Comparison of ENCODE assay signal across 28 cellular contexts in the genomic region with DNA sequence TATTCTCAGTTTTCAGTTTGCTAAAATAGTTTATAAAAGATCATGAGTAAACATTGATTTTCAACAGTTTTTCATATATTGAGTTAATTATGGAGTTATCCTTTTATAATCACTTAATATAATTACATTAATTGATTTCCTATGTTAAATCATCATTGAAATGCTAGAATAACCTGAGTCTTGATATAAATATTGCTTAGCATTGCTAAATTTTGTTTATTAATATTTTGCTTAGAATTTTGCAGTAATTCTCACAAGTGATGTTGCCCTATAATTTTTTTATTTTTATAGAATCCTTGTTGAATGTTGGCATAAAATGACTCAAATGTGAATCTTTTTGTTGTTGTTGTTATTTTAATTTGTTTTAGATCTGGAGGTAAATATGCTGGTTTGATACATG.
"Had no signal": no experiment of that assay in that cellular context is flagged by ENCODE, and none has a peak within 500 bp of the region (broad histone marks: within the 10 kb centered on the region; RNA-seq: fewer than 3 reads in every experiment).

No MANE protein-coding gene starts in this region.

- DNase-seq: natural killer cell; occipital lobe; ovary; posterior cingulate gyrus; psoas muscle; right cardiac atrium; spleen; stimulated activated CD4-positive, alpha-beta T cell treated with anti-CD3 and anti-CD28 coated beads, Interleukin-12 subunit alpha, Interleukin-12 subunit beta, amount 100 ng/mL, for 4 hours; stimulated activated CD4-positive, alpha-beta T cell treated with anti-CD3 and anti-CD28 coated beads, Interleukin-1b, Interleukin-23, amount 100 ng/mL, for 48 hours; stimulated activated CD4-positive, alpha-beta T cell treated with anti-CD3 and anti-CD28 coated beads, Interleukin-4, amount 100 ng/mL, for 1 hour; stimulated activated CD4-positive, alpha-beta T cell treated with anti-CD3 and anti-CD28 coated beads, Interleukin-4, amount 100 ng/mL, for 4 hours; stimulated activated CD8-positive, alpha-beta memory T cell treated with anti-CD3 and anti-CD28 coated beads, Interleukin-4, amount 100 ng/mL, for 48 hours; stimulated activated naive CD4-positive, alpha-beta T cell; stimulated activated naive CD8-positive, alpha-beta T cell treated with anti-CD3 and anti-CD28 coated beads, Interleukin-15, amount 100 ng/mL, for 72 hours; stimulated activated naive CD8-positive, alpha-beta T cell treated with anti-CD3 and anti-CD28 coated beads, Interleukin-15, Interleukin-2, amounts not matched to agents 100 U/mL and 50 U/mL, for 24 hours; substantia nigra; testis; tibial artery; transverse colon; upper lobe of right lung; uterus had no signal

- H3K9ac ChIP-seq: neural progenitor cell, parathyroid adenoma had no signal

- H3K4me1 ChIP-seq: neural progenitor cell, parathyroid adenoma, psoas muscle, spleen, suprapubic skin, testis, tibial artery, transverse colon, upper lobe of right lung, uterus had no signal

- ATAC-seq: natural killer cell; psoas muscle; right cardiac atrium; sciatic nerve; stimulated activated memory B cell treated with anti-CD40 and anti-IgM and Interleukin-4, amounts not matched to agents 10 μg/mL and 1 μg/mL and 100 μg/mL, for 72 hours; stimulated activated naive CD8-positive, alpha-beta T cell treated with anti-CD3 and anti-CD28 coated beads, Interleukin-15, amount 100 ng/mL, for 72 hours; stimulated activated naive CD8-positive, alpha-beta T cell treated with anti-CD3 and anti-CD28 coated beads, Interleukin-15, Interleukin-2, amounts not matched to agents 100 U/mL and 50 U/mL, for 24 hours; upper lobe of right lung had no signal

- H3K4me2 ChIP-seq: neural progenitor cell, smooth muscle cell had no signal

- H3K9me3 ChIP-seq: ovary, psoas muscle, suprapubic skin, testis, tibial artery, transverse colon, upper lobe of right lung, uterus had no signal

- H2AFZ ChIP-seq: neural progenitor cell, parathyroid adenoma had no signal

- H3K27me3 ChIP-seq: neural progenitor cell, spleen, suprapubic skin, testis, tibial artery, transverse colon, upper lobe of right lung, uterus had no signal

- H3K27ac ChIP-seq: neural progenitor cell, ovary, parathyroid adenoma, psoas muscle, skin epidermis, spleen, suprapubic skin, testis, tibial artery, transverse colon, upper lobe of right lung, uterus had no signal

- H3K36me3 ChIP-seq: neural progenitor cell, ovary, spleen, suprapubic skin, tibial artery, transverse colon, upper lobe of right lung, uterus had no signal

- H3K4me3 ChIP-seq: neural progenitor cell, ovary, psoas muscle, skin epidermis, smooth muscle cell, spleen, suprapubic skin, testis, tibial artery, transverse colon, upper lobe of right lung, uterus had no signal
